Comparison of ENCODE assay signal across 17 cellular contexts in genomic region chr7:93894426-93894825, GRCh38. TPM values are rescaled to one million over a fixed set of nuclear protein-coding genes. Genes with fewer than 3 reads are reported as not detected.
"Had no signal": no experiment of that assay in that cellular context is flagged by ENCODE, and none has a peak within 500 bp of the region (broad histone marks: within the 10 kb centered on the region; RNA-seq: fewer than 3 reads in every experiment).

No MANE protein-coding gene starts in this region.

- DNase-seq: activated CD4-positive, alpha-beta T cell treated with anti-CD3 and anti-CD28 coated beads, Interleukin-2, amount 50 U/mL, for 4 hours; activated T-cell treated with anti-CD3 and anti-CD28 coated beads, Interleukin-2, amount 50 U/mL, for 1 hour; amniotic stem cell; cerebellar nuclear complex; effector memory CD8-positive, alpha-beta T cell; left lung; mesenchymal stem cell; stimulated activated CD4-positive, alpha-beta T cell treated with anti-CD3 and anti-CD28 coated beads, Interleukin-4, amount 100 ng/mL, for 4 hours; stimulated activated naive CD8-positive, alpha-beta T cell treated with anti-CD3 and anti-CD28 coated beads, Interleukin-15, amount 100 ng/mL, for 72 hours; uterus had no signal

- H3K36me3 Mint-ChIP-seq: brain had no signal

- H3K4me3 Mint-ChIP-seq: brain; dendritic cell treated with granulocyte-macrophage colony-stimulating factor and Interleukin-4, amounts not matched to agents 40 ng/mL and 50 ng/mL, for 4 days; effector memory CD8-positive, alpha-beta T cell; stimulated activated naive CD8-positive, alpha-beta T cell treated with anti-CD3 and anti-CD28 coated beads, Interleukin-15, amount 100 ng/mL, for 72 hours had no signal

- H3K9me3 Mint-ChIP-seq: activated naive CD4-positive, alpha-beta T cell treated with anti-CD3 and anti-CD28 coated beads, Interleukin-2, amount 50 U/mL, for 72 hours; brain; dendritic cell treated with granulocyte-macrophage colony-stimulating factor and Interleukin-4, amounts not matched to agents 40 ng/mL and 50 ng/mL, for 4 days; effector memory CD8-positive, alpha-beta T cell; stimulated activated naive CD8-positive, alpha-beta T cell treated with anti-CD3 and anti-CD28 coated beads, Interleukin-15, amount 100 ng/mL, for 72 hours had no signal

- H3K27me3 ChIP-seq: uterus had no signal

- ATAC-seq: activated naive CD4-positive, alpha-beta T cell treated with anti-CD3 and anti-CD28 coated beads, Interleukin-2, amount 50 U/mL, for 72 hours; effector memory CD8-positive, alpha-beta T cell; left lung; stimulated activated naive CD8-positive, alpha-beta T cell treated with anti-CD3 and anti-CD28 coated beads, Interleukin-15, amount 100 ng/mL, for 72 hours had no signal

- H3K27ac Mint-ChIP-seq: activated naive CD4-positive, alpha-beta T cell treated with anti-CD3 and anti-CD28 coated beads, Interleukin-2, amount 50 U/mL, for 72 hours; dendritic cell treated with granulocyte-macrophage colony-stimulating factor and Interleukin-4, amounts not matched to agents 40 ng/mL and 50 ng/mL, for 4 days; effector memory CD8-positive, alpha-beta T cell; stimulated activated naive CD8-positive, alpha-beta T cell treated with anti-CD3 and anti-CD28 coated beads, Interleukin-15, amount 100 ng/mL, for 72 hours had no signal

- H3K9me3 ChIP-seq: left lung, uterus had no signal

- H3K36me3 ChIP-seq: left lung, uterus had no signal

- H3K4me1 ChIP-seq: uterus had no signal

- H3K27ac ChIP-seq: left lung, uterus had no signal

- H3K4me3 ChIP-seq: left lung, uterus had no signal

RNA-seq across cellular contexts. Expression of gene TFPI2, which starts 3.9 kb away (rescaled TPM):
- total RNA-seq: T-helper 1 cell treated with Interleukin-12 subunit alpha and Interleukin-12 subunit beta and Interleukin-4 antibody, amounts not matched to agents 30 ng/mL and 1 ng/mL, for 36 hours had no signal

RNA-seq across cellular contexts. Expression of gene GNGT1, which starts 11.9 kb away (rescaled TPM):
- total RNA-seq: activated naive CD4-positive, alpha-beta T cell treated with anti-CD3 and anti-CD28 coated beads, Interleukin-2, amount 50 U/mL, for 72 hours; fibroblast of villous mesenchyme; left lung; osteocyte; skeletal muscle tissue; T-helper 1 cell treated with Interleukin-12 subunit alpha and Interleukin-12 subunit beta and Interleukin-4 antibody, amounts not matched to agents 30 ng/mL and 1 ng/mL, for 36 hours; uterus had no signal

RNA-seq across cellular contexts. Expression of gene GNG11, which starts 27.1 kb away (rescaled TPM):
- total RNA-seq: activated naive CD4-positive, alpha-beta T cell treated with anti-CD3 and anti-CD28 coated beads, Interleukin-2, amount 50 U/mL, for 72 hours; T-helper 1 cell treated with Interleukin-12 subunit alpha and Interleukin-12 subunit beta and Interleukin-4 antibody, amounts not matched to agents 30 ng/mL and 1 ng/mL, for 36 hours had no signal
